ENCODE assay signal across 8 cellular contexts in the genomic region with DNA sequence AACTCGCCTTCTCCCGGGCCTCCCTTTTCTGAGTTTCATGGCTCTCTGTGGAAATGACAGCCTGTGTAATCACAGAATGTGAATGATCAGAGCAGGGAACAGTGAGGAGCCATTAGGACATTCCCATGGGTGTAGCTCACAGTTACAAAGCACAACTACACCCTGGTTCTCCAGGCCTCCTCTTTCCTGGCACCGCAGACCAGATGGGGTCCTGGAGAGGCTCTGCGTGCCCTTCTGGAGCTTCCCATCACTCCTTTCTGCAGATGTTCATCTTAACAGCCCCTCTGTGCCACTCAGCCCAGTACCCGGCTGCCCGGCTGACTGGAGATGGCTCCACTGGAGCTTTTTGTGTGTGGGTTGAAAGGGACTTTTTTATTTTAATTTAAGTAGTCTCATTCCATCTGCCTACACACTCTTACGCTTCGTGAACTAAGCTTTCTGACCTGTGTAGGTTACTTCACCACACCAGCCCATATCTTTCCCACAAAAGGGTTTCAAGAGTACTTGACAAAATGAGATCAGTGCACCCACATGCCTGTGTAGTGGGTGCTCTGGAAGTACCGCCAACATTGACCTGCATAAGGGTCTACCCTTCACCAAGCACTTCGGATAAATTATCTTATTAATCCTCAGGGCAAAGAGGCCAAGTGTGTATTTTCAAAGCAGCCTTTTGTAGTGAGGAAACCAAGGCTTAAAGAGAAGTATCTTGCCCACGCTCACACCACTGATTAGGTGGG. TPM values are rescaled to one million over a fixed set of nuclear protein-coding genes. Genes with fewer than 3 reads are reported as not detected.
DNase-seq lines count a peak whose midpoint lies in the region; ATAC-seq and TF ChIP-seq lines count a peak whose summit lies in the region.

No MANE protein-coding gene starts in this region.

- H3K9ac ChIP-seq in adipocyte (ENCODE audit: low read length) (peak overlapping the region; percentile 66), neuronal stem cell (ENCODE audit: low read depth, low read length, poor library complexity) (no peak overlapping the region)

- H3K36me3 ChIP-seq in adipocyte (ENCODE audit: control insufficient read depth, insufficient read depth, low read length, severe bottlenecking) = peaks cover 9% of the 10 kb centered on the region
- H3K36me3 ChIP-seq in aorta (ENCODE audit: control insufficient read depth in 1 of 2, insufficient read depth in 2 of 2, low read length in 1 of 2) = peaks cover 0 to 2% of the 10 kb centered on the region in 2 donors
- peaks cover 17 to 74% of the 10 kb centered on the region in 2 donors for H3K36me3 ChIP-seq in neuronal stem cell (replicated peaks in 1 of 2; ENCODE audit: control insufficient read depth in 2 of 2, insufficient read depth in 2 of 2, low read length in 2 of 2)

- H3K4me1 Mint-ChIP-seq in nephron = peaks cover 34% of the 10 kb centered on the region

- TF ChIP-seq CTCF in nephron (IDR thresholded peaks at IDR 0.05; ENCODE audit: unreplicated experiment in 3 of 3) = no peak

- H3K79me1 ChIP-seq in neuronal stem cell (ENCODE audit: low read depth, low read length) = peaks cover 11% of the 10 kb centered on the region

- no peak overlapping the region for H2BK5ac ChIP-seq in neuronal stem cell (ENCODE audit: low read length)

- H3K14ac ChIP-seq in neuronal stem cell (ENCODE audit: low read length) = no peak overlapping the region

- peaks cover 21% of the 10 kb centered on the region for H3K36me3 Mint-ChIP-seq in nephron (ENCODE audit: low read depth)

- no peaks in the 10 kb centered on the region for H3K9me3 Mint-ChIP-seq in nephron

- 80 to 82% methylated on average over 11 of the region's 11 CpGs for WGBS in aorta, 2 donors
- WGBS in neuronal stem cell (ENCODE audit: extremely low coverage in 2 of 2, insufficient read length in 2 of 2, insufficient replicate concordance in 1 of 2), 2 donors = no CpG with 5 or more reads among the region's 11 CpGs

- no peaks in the 10 kb centered on the region for H3K27me3 Mint-ChIP-seq in nephron (ENCODE audit: low read depth)

- no peak overlapping the region for H2AK5ac ChIP-seq in neuronal stem cell (ENCODE audit: low read depth, low read length)

- no peak overlapping the region for H3K4me2 ChIP-seq in neuronal stem cell (ENCODE audit: insufficient read depth, low read length, poor library complexity, severe bottlenecking)

- intact Hi-C loops in aorta (cut with DNase I) = no loop called here

- no peak overlapping the region for H3K27ac ChIP-seq in aorta (ENCODE audit: low read depth in 1 of 2, low read length in 2 of 2)
- H3K27ac ChIP-seq in neuronal stem cell (replicated peaks; ENCODE audit: low read length) = no peak overlapping the region

- H3K9me3 ChIP-seq in adipocyte (ENCODE audit: control insufficient read depth, low read length) = no peaks in the 10 kb centered on the region
- H3K9me3 ChIP-seq in aorta (ENCODE audit: control insufficient read depth, low read length) = no peaks in the 10 kb centered on the region
- H3K9me3 ChIP-seq in neuronal stem cell (replicated peaks in 1 of 2; ENCODE audit: control insufficient read depth in 2 of 2, insufficient read depth in 1 of 2, low read depth in 1 of 2, low read length in 2 of 2) = no peaks in the 10 kb centered on the region

- no peak overlapping the region for H3K4me3 Mint-ChIP-seq in nephron

- H2AFZ ChIP-seq in neuronal stem cell (ENCODE audit: low read length) = no peak overlapping the region

- H2BK12ac ChIP-seq in neuronal stem cell (ENCODE audit: low read length) = no peak overlapping the region

- peak overlapping the region; percentile 50 to 91 (median 80) for H3K27ac Mint-ChIP-seq in nephron

- no peak overlapping the region for H2BK15ac ChIP-seq in neuronal stem cell (ENCODE audit: low read length)

- H3K4me3 ChIP-seq in adipocyte (ENCODE audit: low read length) (peak overlapping the region; percentile 21), aorta (ENCODE audit: low read length in 2 of 2) (no peak overlapping the region), neuronal stem cell (ENCODE audit: low read length in 2 of 2) (no peak overlapping the region)

- H3K4ac ChIP-seq in neuronal stem cell (ENCODE audit: low read length) = no peak overlapping the region

- H4K8ac ChIP-seq in neuronal stem cell (ENCODE audit: low read depth, low read length) = no peak overlapping the region

- H3K27me3 ChIP-seq in adipocyte (replicated peaks; ENCODE audit: control insufficient read depth, insufficient read depth, low read length) (no peaks in the 10 kb centered on the region), aorta (ENCODE audit: control insufficient read depth in 1 of 2, insufficient read depth in 2 of 2, low read length in 1 of 2) (no peaks in the 10 kb centered on the region), neuronal stem cell (ENCODE audit: control insufficient read depth in 3 of 3, insufficient read depth in 3 of 3, low read depth in 1 of 3, low read length in 3 of 3) (no peaks in the 10 kb centered on the region)

- H4K91ac ChIP-seq in neuronal stem cell (ENCODE audit: low read depth, low read length, poor library complexity) = no peak overlapping the region

- DNase-seq in EL = peak; percentile 10
- DNase-seq in NCI-H187 treated with DMSO at 0.1 percent for 48 hours (lab: John Stamatoyannopoulos, UW) = peak; percentile 41
- DNase-seq in adipocyte (ENCODE audit: low read depth) = peak; percentile 50
- DNase-seq in aorta = no peak
- DNase-seq in left lobe of liver (ENCODE audit: low spot score) = no peak
- DNase-seq in neuronal stem cell (ENCODE audit: low spot score) = no peak

- no peak overlapping the region for H3K18ac ChIP-seq in neuronal stem cell (ENCODE audit: low read length)

- peak; percentile 64 for ATAC-seq in GM21515 (IDR thresholded peaks at IDR 0.05; ENCODE audit: unreplicated experiment)
- peak; percentile 11 for ATAC-seq in aorta (ENCODE audit: low FRiP score)
- ATAC-seq in left lobe of liver = no peak

- H3K23ac ChIP-seq in neuronal stem cell (ENCODE audit: low read depth, low read length, poor library complexity) = no peak overlapping the region

- H3K4me1 ChIP-seq in adipocyte (ENCODE audit: control insufficient read depth, insufficient read depth, low read length) (peaks cover 35% of the 10 kb centered on the region), aorta (ENCODE audit: control insufficient read depth in 1 of 2, insufficient read depth in 2 of 2, low read length in 2 of 2) (no peaks in the 10 kb centered on the region), neuronal stem cell (ENCODE audit: control insufficient read depth in 2 of 2, insufficient read depth in 1 of 2, low read depth in 1 of 2, low read length in 2 of 2) (no peaks in the 10 kb centered on the region)

- no peak overlapping the region for H2BK120ac ChIP-seq in neuronal stem cell (ENCODE audit: low read depth, low read length)

RNA-seq across cellular contexts. Expression of gene SREBF2, which starts 29.8 kb away (rescaled TPM):
- total RNA-seq in aorta (10 to 100 TPM; 68.2 to 86.3 TPM), left lobe of liver (30.4 TPM)
- 10 to 100 TPM; 11.0 to 19.2 TPM for polyA plus RNA-seq in aorta
- polyA plus RNA-seq in neuronal stem cell (2013, experiment 1 of 2) = 115 TPM
- polyA plus RNA-seq in neuronal stem cell (2013, experiment 2 of 2) = 114 TPM

RNA-seq across cellular contexts. Expression of gene SHISA8, which starts 52.2 kb away (rescaled TPM):
- total RNA-seq in aorta (not detected), left lobe of liver (not detected)
- not detected for polyA plus RNA-seq in aorta
- 0.07 TPM for polyA plus RNA-seq in neuronal stem cell (2013, experiment 1 of 2)
- 0.14 TPM for polyA plus RNA-seq in neuronal stem cell (2013, experiment 2 of 2)

Comparison
In these comparisons a context has a peak if more than half of its experiments do, and no peak if none do; other contexts are left out.
1. DNase-seq: peak in EL (single experiment), NCI-H187 treated with DMSO at 0.1 percent for 48 hours (single experiment) and adipocyte (single experiment); none in aorta (0 of 2), left lobe of liver (single experiment) and neuronal stem cell (single experiment).